ENCODE assay signal across 8 cellular contexts in the genomic region with DNA sequence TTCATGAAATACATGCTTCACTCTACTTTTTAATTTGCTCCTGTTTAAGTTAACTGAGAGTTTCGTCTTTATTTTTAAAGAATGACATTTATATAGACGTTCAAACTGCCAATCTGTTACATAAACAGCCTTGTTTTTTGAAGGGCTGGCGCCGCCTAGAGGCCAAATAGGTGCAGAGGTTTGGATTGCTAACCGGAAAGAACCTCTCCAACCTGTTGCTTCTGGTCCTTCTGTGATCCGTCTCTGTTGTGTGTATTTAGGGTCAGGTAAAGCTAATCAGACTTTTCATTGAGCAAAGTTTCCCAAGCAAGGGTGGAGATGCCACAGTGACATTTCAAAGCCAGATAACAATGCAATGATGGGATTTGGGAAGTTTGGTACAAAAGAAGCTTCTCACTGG.
A peak's percentile ranks its signal among the peaks of the same experiment; 100 is the strongest.
DNase-seq lines count a peak whose midpoint lies in the region; ATAC-seq, FAIRE-seq and TF ChIP-seq lines count a peak whose summit lies in the region.

No MANE protein-coding gene starts in this region.

- H3K4me3 ChIP-seq in fibroblast of pulmonary artery (replicated peaks; ENCODE audit: low read depth, low read length) = no peak overlapping the region

- DNase-seq in DMS 273 treated with DMSO at 0.1 percent for 48 hours (lab: John Stamatoyannopoulos, UW) = peak; percentile 28
- peak; percentile 76 for DNase-seq in KBM-7
- DNase-seq in RCC 7860 (ENCODE audit: low spot score) = peak; percentile 66
- DNase-seq in activated T-helper 1 cell treated with Interleukin-2 at 50 U/mL for 16 hours (ENCODE audit: low read depth) = peak; percentile 55
- DNase-seq in fibroblast of pulmonary artery (ENCODE audit: low read depth) = peak; percentile 92
- DNase-seq in non-pigmented ciliary epithelial cell (ENCODE audit: low read depth) = peak; percentile 57
- peak; percentile 90 for DNase-seq in superior temporal gyrus (ENCODE audit: extremely low spot score)

- peak; percentile 100 for TF ChIP-seq CTCF in fibroblast of pulmonary artery (IDR thresholded peaks at IDR 0.05; ENCODE audit: low read length, missing control alignments)

- peak; percentile 90 for ATAC-seq in GM21526 (IDR thresholded peaks at IDR 0.05; ENCODE audit: low FRiP score, unreplicated experiment)

- in situ Hi-C loops in KBM-7 (cut with MboI; ENCODE audit: low pct_unique_long_range_greater_than_20kb, low sequenced_read_pairs) = no loop called here

- peak; percentile 14 for FAIRE-seq in RCC 7860 (lab: Jason Lieb, UNC)

Comparison
In these comparisons a context has a peak if more than half of its experiments do, and no peak if none do; other contexts are left out.
1. DNase-seq: peak in every context shown above with its lines; median percentile 92 in fibroblast of pulmonary artery; 90 in superior temporal gyrus; 76 in KBM-7; 66 in RCC 7860; 57 in non-pigmented ciliary epithelial cell; 55 in activated T-helper 1 cell treated with Interleukin-2 at 50 U/mL for 16 hours; 28 in DMS 273 treated with DMSO at 0.1 percent for 48 hours.